Comparison of ENCODE assay signal across 28 cellular contexts in the genomic region with DNA sequence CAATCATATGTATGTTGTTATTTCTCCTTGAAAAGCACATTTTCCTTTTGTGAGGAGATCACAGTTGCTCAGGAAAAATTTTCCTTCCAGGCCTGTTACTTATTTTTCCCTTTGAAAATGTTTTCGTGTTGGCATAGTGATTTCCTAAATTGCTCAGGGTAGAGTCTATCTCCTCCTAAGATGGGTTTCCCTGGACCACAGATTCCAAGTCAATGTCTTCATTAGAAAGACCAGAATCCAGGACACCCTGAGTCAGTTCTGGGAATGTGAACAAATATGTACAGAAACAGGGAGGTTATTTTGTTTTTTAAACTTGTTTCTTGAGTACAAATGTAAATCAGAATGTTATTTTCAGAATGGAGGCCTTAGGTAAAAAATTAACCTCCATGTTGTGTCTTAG.
DNase-seq lines count a peak whose midpoint lies in the region; ATAC-seq and TF ChIP-seq lines count a peak whose summit lies in the region.
"Had no signal": no experiment of that assay in that cellular context is flagged by ENCODE, and none has a peak within 500 bp of the region (broad histone marks: within the 10 kb centered on the region; RNA-seq: fewer than 3 reads in every experiment).

No MANE protein-coding gene starts in this region.

- H4K8ac ChIP-seq in trophoblast cell (ENCODE audit: low read depth, low read length): no peak overlapping the region

- H3K27me3 ChIP-seq in RWPE2 (ENCODE audit: insufficient read depth, poor library complexity, severe bottlenecking) (no peaks in the 10 kb centered on the region), trophoblast cell (ENCODE audit: insufficient read depth, low read length) (no peaks in the 10 kb centered on the region)
- H3K27me3 ChIP-seq: cardiac muscle cell, colonic mucosa, heart right ventricle, ovary, SJCRH30 had no signal

- no peak for TF ChIP-seq CTCF in RWPE2 (IDR thresholded peaks at IDR 0.05; ENCODE audit: poor library complexity, severe bottlenecking)
- TF ChIP-seq CTCF in fibroblast of mammary gland (conservative IDR thresholded peaks at IDR 0.05; ENCODE audit: control insufficient read depth, insufficient read depth, low read depth, low read length): no peak

- no peak overlapping the region for H2BK5ac ChIP-seq in trophoblast cell (ENCODE audit: low read depth, low read length, poor library complexity)

- WGBS in trophoblast cell (ENCODE audit: extremely low coverage, insufficient coverage, insufficient read length): no CpG with 5 or more reads among the region's 1 CpG

- H3K4me3 ChIP-seq in RWPE2 (ENCODE audit: severe bottlenecking) (no peak overlapping the region), fibroblast of mammary gland (ENCODE audit: control insufficient read depth, low read depth, low read length) (no peak overlapping the region), trophoblast cell (ENCODE audit: low read depth, low read length) (no peak overlapping the region)
- H3K4me3 ChIP-seq: cardiac muscle cell, colonic mucosa, GM12878, heart right ventricle, lung, ovary, SJCRH30 had no signal

- H3K4me1 ChIP-seq in RWPE2 (ENCODE audit: insufficient read depth, poor library complexity, severe bottlenecking) (peaks cover 44% of the 10 kb centered on the region), trophoblast cell (ENCODE audit: control insufficient read depth in 1 of 2, insufficient read depth in 2 of 2, low read length in 2 of 2) (no peaks in the 10 kb centered on the region)
- H3K4me1 ChIP-seq: colonic mucosa had no signal

- no peak overlapping the region for H3K9ac ChIP-seq in trophoblast cell (ENCODE audit: low read length)

- no peak overlapping the region for H3K14ac ChIP-seq in trophoblast cell (ENCODE audit: low read length)

- no peak for ATAC-seq in RWPE2 (ENCODE audit: low read depth)
- ATAC-seq: GM12878; heart right ventricle; stimulated activated naive CD8-positive, alpha-beta T cell treated with anti-CD3 and anti-CD28 coated beads, Interleukin-15, Interleukin-2, amounts not matched to agents 100 U/mL and 50 U/mL, for 24 hours had no signal

- no peaks in the 10 kb centered on the region for H3K79me2 ChIP-seq in trophoblast cell (ENCODE audit: control insufficient read depth, insufficient read depth, low read length, poor library complexity)

- H3K79me1 ChIP-seq in trophoblast cell (ENCODE audit: low read length): peaks cover 2% of the 10 kb centered on the region

- H3K18ac ChIP-seq in trophoblast cell (ENCODE audit: low read length): no peak overlapping the region

- DNase-seq in EH (ENCODE audit: low read depth): peak; percentile 32
- DNase-seq in RWPE2 (ENCODE audit: low spot score): no peak
- DNase-seq in fibroblast of mammary gland (ENCODE audit: low read depth): peak; percentile 27
- peak; percentile 5 to 65 for DNase-seq in trophoblast cell
- no peak for DNase-seq in COLO668 (lab: John Stamatoyannopoulos, UW; ENCODE audit: unreplicated experiment)
- DNase-seq in stimulated activated CD8-positive, alpha-beta memory T cell treated with anti-CD3 and anti-CD28 coated beads, Interleukin-4, amount 100 ng/mL, for 48 hours: no peak
- no peak for DNase-seq in hepatic stellate cell (ENCODE audit: low spot score)
- DNase-seq: activated CD4-positive, alpha-beta T cell treated with anti-CD3 and anti-CD28 coated beads, Interleukin-2, amount 10 ng/mL, durations not matched to agents 24 days and 14 days; activated CD8-positive, alpha-beta memory T cell treated with anti-CD3 and anti-CD28 coated beads for 24 hours; activated naive CD4-positive, alpha-beta T cell treated with anti-CD3 and anti-CD28 coated beads, Interleukin-2, amount 50 U/mL, for 16 hours; activated T-cell treated with anti-CD3 and anti-CD28 coated beads for 4 hours; CD8-positive, alpha-beta memory T cell; DMS 273 treated with DMSO at 0.1 percent for 48 hours; effector memory CD4-positive, alpha-beta T cell; heart right ventricle; NCI-H1048; NCI-H446 treated with DMSO at 0.1 percent for 48 hours; ovary; retina; SJCRH30; stimulated activated naive CD8-positive, alpha-beta T cell treated with anti-CD3 and anti-CD28 coated beads, Interleukin-15, Interleukin-2, amounts not matched to agents 100 U/mL and 50 U/mL, for 24 hours; T-helper 9 cell; WERI-Rb-1 had no signal

- no peak overlapping the region for H4K91ac ChIP-seq in trophoblast cell (ENCODE audit: low read depth, low read length)

- H3K9me3 ChIP-seq in RWPE2 (ENCODE audit: severe bottlenecking): no peaks in the 10 kb centered on the region
- H3K9me3 ChIP-seq in trophoblast cell (ENCODE audit: insufficient read depth, low read depth, low read length): no peaks in the 10 kb centered on the region
- H3K9me3 ChIP-seq: colonic mucosa, ovary had no signal

- H3K4me2 ChIP-seq in trophoblast cell (ENCODE audit: low read length): no peak overlapping the region

- H2BK120ac ChIP-seq in trophoblast cell (ENCODE audit: insufficient read depth, low read length, poor library complexity): no peak overlapping the region

- H2AFZ ChIP-seq in trophoblast cell (ENCODE audit: insufficient read depth, low read length, poor library complexity): no peak overlapping the region

- H3K36me3 ChIP-seq in RWPE2 (ENCODE audit: low read depth) (no peaks in the 10 kb centered on the region), trophoblast cell (ENCODE audit: control insufficient read depth in 1 of 2, insufficient read depth in 2 of 2, low read length in 2 of 2) (no peaks in the 10 kb centered on the region)
- H3K36me3 ChIP-seq: cardiac muscle cell, colonic mucosa, heart right ventricle, ovary, SJCRH30, WERI-Rb-1 had no signal

- H3K4ac ChIP-seq in trophoblast cell (ENCODE audit: low read depth, low read length): no peak overlapping the region

- H4K12ac ChIP-seq in trophoblast cell (ENCODE audit: low read depth, low read length): no peak overlapping the region

- no peak overlapping the region for H2AK5ac ChIP-seq in trophoblast cell (ENCODE audit: low read length)

- no peak overlapping the region for H2BK12ac ChIP-seq in trophoblast cell (ENCODE audit: low read length)

- H3K23ac ChIP-seq in trophoblast cell (ENCODE audit: low read length): no peak overlapping the region

- H3K27ac ChIP-seq in RWPE2 (ENCODE audit: poor library complexity, severe bottlenecking): peak overlapping the region; percentile 15
- no peak overlapping the region for H3K27ac ChIP-seq in trophoblast cell (ENCODE audit: low read depth, low read length)
- H3K27ac ChIP-seq: cardiac muscle cell, colonic mucosa, epithelial cell of prostate, heart right ventricle, ovary, SJCRH30, WERI-Rb-1 had no signal

Comparison
In these comparisons a context has a peak if more than half of its experiments do, and no peak if none do; other contexts are left out.
1. DNase-seq: peak in EH (single experiment), fibroblast of mammary gland (single experiment) and trophoblast cell (2 of 2); none in RWPE2 (single experiment), COLO668 (single experiment), stimulated activated CD8-positive, alpha-beta memory T cell treated with anti-CD3 and anti-CD28 coated beads, Interleukin-4, amount 100 ng/mL, for 48 hours (single experiment) and hepatic stellate cell (single experiment).